2 cellular contexts compared by ENCODE assay signal in genomic region chr15:38814254-38814653, GRCh38.
ATAC-seq and TF ChIP-seq lines count a peak whose summit lies in the region.
"Not testable (repeated sequence)": the region's sequence is repeated elsewhere in the genome, so short reads cannot be mapped to it uniquely, and the experiment has no call there.

No MANE protein-coding gene starts in this region.

- not testable (repeated sequence) for TF ChIP-seq CTCF in HEK293 (tag by site-specific recombination; IDR thresholded peaks at IDR 0.05)

- not testable (repeated sequence) for H3K4me3 ChIP-seq in HEK293 (ENCODE audit: low read depth, low read length)

- POLR2A ChIA-PET in HEK293 (lab: Yijun Ruan, JAX): not testable (repeated sequence)

- CTCF ChIA-PET in HEK293 (lab: Yijun Ruan, JAX): interaction anchor here (0.7 kb wide), 1 partner anchor 40 kb away, joined by 4 read pairs; no protein-coding TSS in a partner anchor

- H3K4me1 ChIP-seq in HEK293 (ENCODE audit: control insufficient read depth, insufficient read depth, low read length): not testable (repeated sequence)

- not testable (repeated sequence) for H3K9me3 ChIP-seq in HEK293 (ENCODE audit: control insufficient read depth, insufficient read depth, low read depth, low read length)

- not testable (repeated sequence) for H3K36me3 ChIP-seq in HEK293 (ENCODE audit: control insufficient read depth in 2 of 2, insufficient read depth in 1 of 2, low read length in 2 of 2)

- not testable (repeated sequence) for H3K27ac ChIP-seq in HEK293 (ENCODE audit: extremely low read depth, low read depth, low read length)

- not testable (repeated sequence) for ATAC-seq in SK-N-SH treated with all-trans-retinoic acid at 6 μM for 48 hours

TF ChIP-seq in HEK293, 187 proteins besides CTCF, POLR2A, EP300 and RAD21:
- TF ChIP-seq ZNF146 (tag by site-specific recombination; IDR thresholded peaks at IDR 0.05): peak; percentile 57; the same call in 1 of the 2 replicates

TF ChIP-seq in SK-N-SH treated with all-trans-retinoic acid at 6 μM for 48 hours, 23 proteins besides CTCF, POLR2A, EP300 and RAD21:
- TF ChIP-seq ZNF8 (CRISPR knock-in tag; IDR thresholded peaks at IDR 0.05): peak; percentile 78
